22 cellular contexts compared by ENCODE assay signal in the genomic region with DNA sequence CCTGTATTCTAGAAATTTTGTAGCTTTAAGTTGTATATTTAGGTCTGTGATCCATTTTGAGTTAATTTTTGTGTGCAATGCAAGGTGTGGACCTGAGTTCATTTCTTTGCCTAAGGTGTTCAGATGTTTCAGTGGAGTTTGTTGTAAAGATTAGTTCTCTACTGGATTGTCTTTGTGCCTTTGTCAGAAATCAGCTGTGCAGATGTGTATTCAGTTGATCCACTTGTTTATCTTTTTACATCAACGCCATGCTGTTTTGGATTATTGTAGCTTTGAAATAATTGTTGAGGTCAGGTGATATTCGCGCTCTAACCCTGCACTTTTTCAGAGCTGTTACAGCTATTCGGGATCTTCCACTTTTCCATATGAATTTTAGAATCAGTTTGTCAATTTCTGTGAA.
"Had no signal": no experiment of that assay in that cellular context is flagged by ENCODE, and none has a peak within 500 bp of the region (broad histone marks: within the 10 kb centered on the region; RNA-seq: fewer than 3 reads in every experiment).

No MANE protein-coding gene starts in this region.

- H3K36me3 ChIP-seq: breast epithelium, neutrophil, stomach, suprapubic skin, tibial artery had no signal

- H3K9me3 ChIP-seq: breast epithelium, stomach, suprapubic skin, tibial artery had no signal

- DNase-seq: activated CD4-positive, alpha-beta T cell treated with anti-CD3 and anti-CD28 coated beads for 1 hour; activated CD4-positive, alpha-beta T cell treated with anti-CD3 and anti-CD28 coated beads, Interleukin-2, amount 50 U/mL, for 48 hours; activated CD8-positive, alpha-beta memory T cell treated with anti-CD3 and anti-CD28 coated beads for 24 hours; activated effector memory CD4-positive, alpha-beta T cell treated with anti-CD3 and anti-CD28 coated beads, Interleukin-2, amount 50 U/mL, for 16 hours; activated naive CD4-positive, alpha-beta T cell treated with anti-CD3 and anti-CD28 coated beads, Interleukin-2, amount 10 ng/mL, durations not matched to agents 7 days and 5 days; central memory CD4-positive, alpha-beta T cell; head of caudate nucleus; hippocampal formation; left cardiac atrium; left ventricle myocardium superior; nephron progenitor cell; stimulated activated CD4-positive, alpha-beta T cell treated with anti-CD3 and anti-CD28 coated beads, Interleukin-12 subunit alpha, Interleukin-12 subunit beta, amount 100 ng/mL, for 4 hours; stimulated activated CD4-positive, alpha-beta T cell treated with anti-CD3 and anti-CD28 coated beads, Interleukin-4, amount 100 ng/mL, for 1 hour; stomach; T-helper 17 cell; tibial artery had no signal

- H3K4me3 Mint-ChIP-seq: activated naive CD4-positive, alpha-beta T cell treated with anti-CD3 and anti-CD28 coated beads, Interleukin-2, amount 10 ng/mL, durations not matched to agents 7 days and 5 days; nephron progenitor cell had no signal

- H3K4me3 ChIP-seq: breast epithelium, mucosa of descending colon, skin epidermis, stomach, suprapubic skin, tibial artery had no signal

- ATAC-seq: left cardiac atrium, left ventricle myocardium superior, mucosa of descending colon, sciatic nerve, T-helper 17 cell had no signal

- H3K27me3 ChIP-seq: breast epithelium, neutrophil, stomach, suprapubic skin, tibial artery had no signal

- H3K9me3 Mint-ChIP-seq: nephron progenitor cell had no signal

- H3K27ac Mint-ChIP-seq: activated naive CD4-positive, alpha-beta T cell treated with anti-CD3 and anti-CD28 coated beads, Interleukin-2, amount 10 ng/mL, durations not matched to agents 7 days and 5 days; T-helper 17 cell had no signal

- H3K27ac ChIP-seq: breast epithelium, neutrophil, stomach, suprapubic skin, tibial artery had no signal

- H3K27me3 Mint-ChIP-seq: activated naive CD4-positive, alpha-beta T cell treated with anti-CD3 and anti-CD28 coated beads, Interleukin-2, amount 10 ng/mL, durations not matched to agents 7 days and 5 days; T-helper 17 cell had no signal
